Comparison of ENCODE assay signal across 1 cellular context in genomic region chr5:140107312-140108092, GRCh38.
A peak's percentile ranks its signal among the peaks of the same experiment; 100 is the strongest.
TF ChIP-seq lines count a peak whose summit lies in the region.

No MANE protein-coding gene starts in this region.

TF ChIP-seq in HepG2, 621 proteins besides CTCF, POLR2A, EP300 and RAD21 (continued from another document and continues in another):
- TF ChIP-seq, protein P1, sequence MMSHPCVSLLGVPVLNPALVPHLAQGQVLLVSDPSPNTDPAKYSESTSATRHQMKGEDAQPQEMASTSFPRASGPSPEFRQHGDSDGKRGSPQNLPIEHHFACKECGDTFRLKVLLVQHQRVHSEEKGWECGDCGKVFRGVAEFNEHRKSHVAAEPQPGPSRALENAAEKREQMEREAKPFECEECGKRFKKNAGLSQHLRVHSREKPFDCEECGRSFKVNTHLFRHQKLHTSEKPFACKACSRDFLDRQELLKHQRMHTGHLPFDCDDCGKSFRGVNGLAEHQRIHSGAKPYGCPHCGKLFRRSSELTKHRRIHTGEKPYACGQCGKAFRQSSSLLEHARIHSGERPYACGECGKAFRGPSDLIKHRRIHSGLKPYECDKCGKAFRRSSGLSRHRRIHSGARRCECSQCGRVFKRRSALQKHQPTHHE (CRISPR knock-in tag; IDR thresholded peaks at IDR 0.05; ENCODE audit: borderline replicate concordance): peak; percentile 86
- TF ChIP-seq NCOA2 (CRISPR knock-in tag; IDR thresholded peaks at IDR 0.05) (no peak), DZIP1 (CRISPR knock-in tag; IDR thresholded peaks at IDR 0.05) (peak; percentile 91), ELF4 (CRISPR knock-in tag; IDR thresholded peaks at IDR 0.05; ENCODE audit: borderline replicate concordance) (no peak), ZNF775 (CRISPR knock-in tag; IDR thresholded peaks at IDR 0.05; ENCODE audit: borderline replicate concordance) (no peak), NAIF1 (CRISPR knock-in tag; IDR thresholded peaks at IDR 0.05; ENCODE audit: borderline replicate concordance) (no peak), ZNF256 (CRISPR knock-in tag; conservative IDR thresholded peaks at IDR 0.05) (0 out of 2 replicates have a peak, but pooled peaks have one; percentile 67), NR2F6 (IDR thresholded peaks at IDR 0.05) (no peak), NR2F6 (CRISPR knock-in tag; IDR thresholded peaks at IDR 0.05) (no peak; the same call in 1 of the 2 replicates), MIXL1 (CRISPR knock-in tag; IDR thresholded peaks at IDR 0.05) (no peak), ZNF335 (CRISPR knock-in tag; IDR thresholded peaks at IDR 0.05) (0 out of 2 replicates have a peak, but pooled peaks have one; percentile 41), ZXDC (CRISPR knock-in tag; IDR thresholded peaks at IDR 0.05) (peak; percentile 86; the same call in 1 of the 2 replicates), SOX6 (IDR thresholded peaks at IDR 0.05) (no peak), SOX6 (CRISPR knock-in tag; IDR thresholded peaks at IDR 0.05) (peak; percentile 53), ZNF205 (CRISPR knock-in tag; IDR thresholded peaks at IDR 0.05) (peak; percentile 92), ZKSCAN1 (IDR thresholded peaks at IDR 0.05; ENCODE audit: low read length) (no peak), AKAP8 (CRISPR knock-in tag; IDR thresholded peaks at IDR 0.05) (no peak), USF2 (IDR thresholded peaks at IDR 0.05; ENCODE audit: low read depth, low read length) (no peak), USF2 (CRISPR knock-in tag; IDR thresholded peaks at IDR 0.05; ENCODE audit: borderline replicate concordance) (peak; percentile 62; the same call in 1 of the 2 replicates), ZNF557 (CRISPR knock-in tag; IDR thresholded peaks at IDR 0.05) (no peak; the same call in none of the 2 replicates), HNF4A (CRISPR knock-in tag; IDR thresholded peaks at IDR 0.05) (peak; percentile 21), STAT6 (CRISPR knock-in tag; IDR thresholded peaks at IDR 0.05; ENCODE audit: borderline replicate concordance) (no peak), TRAFD1 (CRISPR knock-in tag; IDR thresholded peaks at IDR 0.05; ENCODE audit: borderline replicate concordance) (no peak), ZFP82 (CRISPR knock-in tag; IDR thresholded peaks at IDR 0.05; ENCODE audit: borderline replicate concordance) (no peak), ZNF383 (CRISPR knock-in tag; IDR thresholded peaks at IDR 0.05; ENCODE audit: borderline replicate concordance) (no peak), CCDC6 (CRISPR knock-in tag; IDR thresholded peaks at IDR 0.05) (peak; percentile 68; the same call in 1 of the 2 replicates), ZFP62 (CRISPR knock-in tag; IDR thresholded peaks at IDR 0.05) (no peak), IKZF4 (CRISPR knock-in tag; IDR thresholded peaks at IDR 0.05; ENCODE audit: borderline replicate concordance, low read depth, not compliant biosample characterization) (peak; percentile 90), NBN (conservative IDR thresholded peaks at IDR 0.05) (no peak), ZMAT3 (CRISPR knock-in tag; conservative IDR thresholded peaks at IDR 0.05) (peak; percentile 43; the same call in 1 of the 2 replicates), ZNF496 (CRISPR knock-in tag; IDR thresholded peaks at IDR 0.05; ENCODE audit: insufficient replicate concordance) (no peak), DMTF1 (CRISPR knock-in tag; IDR thresholded peaks at IDR 0.05) (0 out of 2 replicates have a peak, but pooled peaks have one; percentile 65)
- TF ChIP-seq, protein P2, sequence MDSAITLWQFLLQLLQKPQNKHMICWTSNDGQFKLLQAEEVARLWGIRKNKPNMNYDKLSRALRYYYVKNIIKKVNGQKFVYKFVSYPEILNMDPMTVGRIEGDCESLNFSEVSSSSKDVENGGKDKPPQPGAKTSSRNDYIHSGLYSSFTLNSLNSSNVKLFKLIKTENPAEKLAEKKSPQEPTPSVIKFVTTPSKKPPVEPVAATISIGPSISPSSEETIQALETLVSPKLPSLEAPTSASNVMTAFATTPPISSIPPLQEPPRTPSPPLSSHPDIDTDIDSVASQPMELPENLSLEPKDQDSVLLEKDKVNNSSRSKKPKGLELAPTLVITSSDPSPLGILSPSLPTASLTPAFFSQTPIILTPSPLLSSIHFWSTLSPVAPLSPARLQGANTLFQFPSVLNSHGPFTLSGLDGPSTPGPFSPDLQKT (CRISPR knock-in tag; IDR thresholded peaks at IDR 0.05; ENCODE audit: borderline replicate concordance): no peak
- TF ChIP-seq, protein P3, sequence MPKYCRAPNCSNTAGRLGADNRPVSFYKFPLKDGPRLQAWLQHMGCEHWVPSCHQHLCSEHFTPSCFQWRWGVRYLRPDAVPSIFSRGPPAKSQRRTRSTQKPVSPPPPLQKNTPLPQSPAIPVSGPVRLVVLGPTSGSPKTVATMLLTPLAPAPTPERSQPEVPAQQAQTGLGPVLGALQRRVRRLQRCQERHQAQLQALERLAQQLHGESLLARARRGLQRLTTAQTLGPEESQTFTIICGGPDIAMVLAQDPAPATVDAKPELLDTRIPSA (CRISPR knock-in tag; IDR thresholded peaks at IDR 0.05; ENCODE audit: borderline replicate concordance): peak; percentile 85; the same call in 1 of the 2 replicates
- TF ChIP-seq, protein P4, sequence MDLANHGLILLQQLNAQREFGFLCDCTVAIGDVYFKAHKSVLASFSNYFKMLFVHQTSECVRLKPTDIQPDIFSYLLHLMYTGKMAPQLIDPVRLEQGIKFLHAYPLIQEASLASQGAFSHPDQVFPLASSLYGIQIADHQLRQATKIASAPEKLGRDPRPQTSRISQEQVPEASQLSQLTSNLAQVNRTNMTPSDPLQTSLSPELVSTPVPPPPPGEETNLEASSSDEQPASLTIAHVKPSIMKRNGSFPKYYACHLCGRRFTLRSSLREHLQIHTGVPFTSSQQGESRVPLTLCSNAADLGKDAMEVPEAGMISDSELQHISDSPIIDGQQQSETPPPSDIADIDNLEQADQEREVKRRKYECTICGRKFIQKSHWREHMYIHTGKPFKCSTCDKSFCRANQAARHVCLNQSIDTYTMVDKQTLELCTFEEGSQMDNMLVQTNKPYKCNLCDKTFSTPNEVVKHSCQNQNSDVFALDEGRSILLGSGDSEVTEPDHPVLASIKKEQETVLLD (CRISPR knock-in tag; IDR thresholded peaks at IDR 0.05; ENCODE audit: low read depth): peak; percentile 73
- TF ChIP-seq, protein P5, sequence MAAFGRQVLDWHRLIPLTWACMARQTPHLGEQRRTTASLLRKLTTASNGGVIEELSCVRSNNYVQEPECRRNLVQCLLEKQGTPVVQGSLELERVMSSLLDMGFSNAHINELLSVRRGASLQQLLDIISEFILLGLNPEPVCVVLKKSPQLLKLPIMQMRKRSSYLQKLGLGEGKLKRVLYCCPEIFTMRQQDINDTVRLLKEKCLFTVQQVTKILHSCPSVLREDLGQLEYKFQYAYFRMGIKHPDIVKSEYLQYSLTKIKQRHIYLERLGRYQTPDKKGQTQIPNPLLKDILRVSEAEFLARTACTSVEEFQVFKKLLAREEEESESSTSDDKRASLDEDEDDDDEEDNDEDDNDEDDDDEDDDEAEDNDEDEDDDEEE (CRISPR knock-in tag; IDR thresholded peaks at IDR 0.05): peak; percentile 90
- TF ChIP-seq, protein P6, sequence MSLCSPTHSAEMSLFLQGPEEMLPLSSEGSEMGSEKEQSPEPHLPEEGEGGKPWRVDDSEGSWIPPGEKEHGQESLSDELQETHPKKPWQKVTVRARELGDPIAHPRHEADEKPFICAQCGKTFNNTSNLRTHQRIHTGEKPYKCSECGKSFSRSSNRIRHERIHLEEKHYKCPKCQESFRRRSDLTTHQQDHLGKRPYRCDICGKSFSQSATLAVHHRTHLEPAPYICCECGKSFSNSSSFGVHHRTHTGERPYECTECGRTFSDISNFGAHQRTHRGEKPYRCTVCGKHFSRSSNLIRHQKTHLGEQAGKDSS (CRISPR knock-in tag; IDR thresholded peaks at IDR 0.05; ENCODE audit: borderline replicate concordance, low read depth): peak; percentile 65; the same call in 1 of the 2 replicates
